Comparison of ENCODE assay signal across 12 cellular contexts in the genomic region with DNA sequence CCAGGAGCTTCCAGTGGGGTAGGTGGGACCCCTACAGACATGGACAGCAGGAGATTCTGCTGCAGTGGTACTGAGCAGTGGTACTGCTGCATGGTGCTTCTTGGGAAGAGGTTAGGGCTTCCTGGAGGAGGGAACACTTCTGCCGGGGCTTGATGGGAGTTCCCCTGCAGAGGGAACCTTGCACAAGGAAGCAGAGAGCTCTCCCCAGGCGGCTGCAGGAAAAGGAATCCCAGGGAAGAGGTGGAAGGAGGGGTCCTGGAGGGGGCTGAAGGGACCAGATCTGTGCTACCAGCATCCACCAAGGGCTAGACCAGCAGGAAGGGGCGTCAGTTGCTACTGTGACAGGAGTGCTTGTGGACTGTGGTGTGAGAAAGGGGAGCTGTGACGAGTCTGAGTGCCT. TPM values are rescaled to one million over a fixed set of nuclear protein-coding genes. Genes with fewer than 3 reads are reported as not detected.
A peak's percentile ranks its signal among the peaks of the same experiment; 100 is the strongest.
DNase-seq lines count a peak whose midpoint lies in the region; ATAC-seq, FAIRE-seq and TF ChIP-seq lines count a peak whose summit lies in the region.
"Had no signal": no experiment of that assay in that cellular context is flagged by ENCODE, and none has a peak within 500 bp of the region (broad histone marks: within the 10 kb centered on the region; RNA-seq: fewer than 3 reads in every experiment).

No MANE protein-coding gene starts in this region.

- no TSS peak for BruUV-seq in HepG2 (replicated peaks; lab: Mats Ljungman, UMichigan)

- H2AFZ ChIP-seq in HepG2 (ENCODE audit: low read length) = no peak overlapping the region

- no peaks in the 10 kb centered on the region for H3K79me2 ChIP-seq in HepG2 (ENCODE audit: insufficient read depth, low read length)

- in situ Hi-C loops in HepG2 (cut with HindIII; ENCODE audit: extremely low pct_ligation_motif_present, low pct_unique_long_range_greater_than_20kb) = no loop called here

- H3K9me3 Mint-ChIP-seq in activated naive CD4-positive, alpha-beta T cell treated with anti-CD3 and anti-CD28 coated beads, Interleukin-2, amount 50 U/mL, for 24 hours = no peaks in the 10 kb centered on the region
- no peaks in the 10 kb centered on the region for H3K9me3 Mint-ChIP-seq in activated T-helper 1 cell treated with anti-CD3 and anti-CD28 coated beads, Interleukin-12 subunit alpha, Interleukin-12 subunit beta, Interleukin-2, Interleukin-4 antibody, amounts not matched to agents 30 ng/mL and 10 ng/mL and 1 ng/mL, durations not matched to agents 14 hours and 24 hours and 36 hours

- no peak overlapping the region for H3K4me2 ChIP-seq in HepG2 (ENCODE audit: low read depth, low read length)

- H3K9me3 ChIP-seq in HepG2 (ENCODE audit: low read length) (no peaks in the 10 kb centered on the region), suprapubic skin (no peaks in the 10 kb centered on the region), colonic mucosa (no peaks in the 10 kb centered on the region)

- H3K27me3 ChIP-seq in HepG2 (ENCODE audit: control insufficient read depth in 1 of 2, insufficient read depth in 2 of 2, low read length in 2 of 2) (no peaks in the 10 kb centered on the region), suprapubic skin (no peaks in the 10 kb centered on the region), colonic mucosa (peaks cover 20% of the 10 kb centered on the region)

- peak in 1 of 2 experiments; percentile 17; a peak in 1 of 4 replicates for TF ChIP-seq POLR2A in HepG2 (IDR thresholded peaks at IDR 0.05; ENCODE audit: insufficient read depth in 1 of 2, low read depth in 2 of 2, low read length in 2 of 2)
- no peak for TF ChIP-seq POLR2A in suprapubic skin (IDR thresholded peaks at IDR 0.05)

- POLR2A ChIA-PET in HepG2 (lab: Yijun Ruan, JAX) = no interaction called here

- no peak for DNase-seq in activated naive CD4-positive, alpha-beta T cell (lab: John Stamatoyannopoulos, UW)
- no peak for DNase-seq in activated T-helper 1 cell treated with anti-CD3 and anti-CD28 coated beads, Interleukin-12 subunit alpha, Interleukin-12 subunit beta, Interleukin-2, Interleukin-4 antibody, amounts not matched to agents 30 ng/mL and 10 ng/mL and 1 ng/mL, durations not matched to agents 14 hours and 24 hours and 36 hours (ENCODE audit: low spot score)
- no peak for DNase-seq in HepG2 (ENCODE audit: low spot score)
- DNase-seq in suprapubic skin (ENCODE audit: low spot score in 2 of 2) = no peak
- no peak for DNase-seq in colonic mucosa
- DNase-seq: NCI-H82 had no signal

- H3K36me3 ChIP-seq in HepG2 (replicated peaks in 1 of 2; ENCODE audit: control insufficient read depth in 1 of 2, insufficient read depth in 2 of 2, low read length in 2 of 2) = peaks cover 13 to 28% of the 10 kb centered on the region in 2 experiments; a peak in 3 of 5 replicates
- peaks cover 49% of the 10 kb centered on the region for H3K36me3 ChIP-seq in suprapubic skin
- peaks cover 4% of the 10 kb centered on the region for H3K36me3 ChIP-seq in colonic mucosa

- intact Hi-C loops in activated T-helper 1 cell treated with anti-CD3 and anti-CD28 coated beads, Interleukin-12 subunit alpha, Interleukin-12 subunit beta, Interleukin-2, Interleukin-4 antibody, amounts not matched to agents 30 ng/mL and 10 ng/mL and 1 ng/mL, durations not matched to agents 14 hours and 24 hours and 36 hours (cut with micrococcal nuclease) = no loop called here
- intact Hi-C loops in HepG2 (cut with micrococcal nuclease; ENCODE audit: unreplicated experiment) = no loop called here
- intact Hi-C loops in colonic mucosa (cut with DNase I) = no loop called here

- no peaks in the 10 kb centered on the region for H3K27me3 Mint-ChIP-seq in activated naive CD4-positive, alpha-beta T cell treated with anti-CD3 and anti-CD28 coated beads, Interleukin-2, amount 50 U/mL, for 24 hours
- peaks cover 14% of the 10 kb centered on the region for H3K27me3 Mint-ChIP-seq in activated T-helper 1 cell treated with anti-CD3 and anti-CD28 coated beads, Interleukin-12 subunit alpha, Interleukin-12 subunit beta, Interleukin-2, Interleukin-4 antibody, amounts not matched to agents 30 ng/mL and 10 ng/mL and 1 ng/mL, durations not matched to agents 14 hours and 24 hours and 36 hours (ENCODE audit: insufficient read depth)

- peaks cover 2% of the 10 kb centered on the region for H3K36me3 Mint-ChIP-seq in activated naive CD4-positive, alpha-beta T cell treated with anti-CD3 and anti-CD28 coated beads, Interleukin-2, amount 50 U/mL, for 24 hours
- peaks cover 13% of the 10 kb centered on the region for H3K36me3 Mint-ChIP-seq in activated T-helper 1 cell treated with anti-CD3 and anti-CD28 coated beads, Interleukin-12 subunit alpha, Interleukin-12 subunit beta, Interleukin-2, Interleukin-4 antibody, amounts not matched to agents 30 ng/mL and 10 ng/mL and 1 ng/mL, durations not matched to agents 14 hours and 24 hours and 36 hours (ENCODE audit: low read depth)

- H3K27ac ChIP-seq in HepG2 (ENCODE audit: extremely low read length, insufficient read depth, low read length) (no peak overlapping the region), suprapubic skin (no peak overlapping the region), colonic mucosa (no peak overlapping the region)

- H4K20me1 ChIP-seq in HepG2 (ENCODE audit: insufficient read depth, low read length) = peaks cover 18% of the 10 kb centered on the region; the same call in 1 of the 2 replicates

- no peak for TF ChIP-seq RAD21 in HepG2 (CRISPR knock-in tag; IDR thresholded peaks at IDR 0.05)

- H3K4me3 Mint-ChIP-seq in activated naive CD4-positive, alpha-beta T cell treated with anti-CD3 and anti-CD28 coated beads, Interleukin-2, amount 50 U/mL, for 24 hours = peak overlapping the region; percentile 77
- peak overlapping the region; percentile 78 for H3K4me3 Mint-ChIP-seq in activated T-helper 1 cell treated with anti-CD3 and anti-CD28 coated beads, Interleukin-12 subunit alpha, Interleukin-12 subunit beta, Interleukin-2, Interleukin-4 antibody, amounts not matched to agents 30 ng/mL and 10 ng/mL and 1 ng/mL, durations not matched to agents 14 hours and 24 hours and 36 hours

- ATAC-seq in HepG2 (no peak), GM19328 (IDR thresholded peaks at IDR 0.05; ENCODE audit: unreplicated experiment) (no peak), GM21381 (IDR thresholded peaks at IDR 0.05; ENCODE audit: unreplicated experiment) (no peak)

- WGBS in HepG2 (ENCODE audit: low lambda C conversion rate) = 80% methylated on average over 4 of the region's 4 CpGs
- 78% methylated on average over 4 of the region's 4 CpGs for WGBS in suprapubic skin

- H3K4me3 ChIP-seq in HepG2 (replicated peaks in 1 of 3; ENCODE audit: insufficient read depth in 1 of 3, low read depth in 2 of 3, low read length in 3 of 3) (no peak overlapping the region), suprapubic skin (peak overlapping the region; percentile 89), colonic mucosa (no peak overlapping the region)

- CTCF ChIA-PET in HepG2 (lab: Yijun Ruan, JAX; ENCODE audit: low intra/inter-chr PET ratio, low total read pairs) = no interaction called here

- no peak overlapping the region for H3K9ac ChIP-seq in HepG2 (ENCODE audit: insufficient read depth, low read depth, low read length)
- peak overlapping the region in 1 of 2 donors; percentile 4 for H3K9ac ChIP-seq in colonic mucosa (ENCODE audit: low read depth in 2 of 2, low read length in 2 of 2)

- TF ChIP-seq CTCF in HepG2 (CRISPR knock-in tag; IDR thresholded peaks at IDR 0.05) (no peak), suprapubic skin (IDR thresholded peaks at IDR 0.05) (no peak), colonic mucosa (IDR thresholded peaks at IDR 0.05) (no peak)

- TF ChIP-seq EP300 in HepG2 (IDR thresholded peaks at IDR 0.05; ENCODE audit: low read depth in 2 of 2, low read length in 2 of 2) (no peak), HepG2 (CRISPR knock-in tag; IDR thresholded peaks at IDR 0.05; ENCODE audit: borderline replicate concordance) (no peak), suprapubic skin (IDR thresholded peaks at IDR 0.05) (no peak)

- peaks cover 24% of the 10 kb centered on the region for H3K4me1 ChIP-seq in HepG2 (ENCODE audit: insufficient read depth, low read length)
- H3K4me1 ChIP-seq in suprapubic skin = peaks cover 71% of the 10 kb centered on the region
- H3K4me1 ChIP-seq in colonic mucosa = peaks cover 5% of the 10 kb centered on the region

- peak overlapping the region; percentile 30 for H3K27ac Mint-ChIP-seq in activated naive CD4-positive, alpha-beta T cell treated with anti-CD3 and anti-CD28 coated beads, Interleukin-2, amount 50 U/mL, for 24 hours
- H3K27ac Mint-ChIP-seq in activated T-helper 1 cell treated with anti-CD3 and anti-CD28 coated beads, Interleukin-12 subunit alpha, Interleukin-12 subunit beta, Interleukin-2, Interleukin-4 antibody, amounts not matched to agents 30 ng/mL and 10 ng/mL and 1 ng/mL, durations not matched to agents 14 hours and 24 hours and 36 hours = peak overlapping the region; percentile 16

- H3K4me1 Mint-ChIP-seq in activated naive CD4-positive, alpha-beta T cell treated with anti-CD3 and anti-CD28 coated beads, Interleukin-2, amount 50 U/mL, for 24 hours = peaks cover 42% of the 10 kb centered on the region
- H3K4me1 Mint-ChIP-seq in activated T-helper 1 cell treated with anti-CD3 and anti-CD28 coated beads, Interleukin-12 subunit alpha, Interleukin-12 subunit beta, Interleukin-2, Interleukin-4 antibody, amounts not matched to agents 30 ng/mL and 10 ng/mL and 1 ng/mL, durations not matched to agents 14 hours and 24 hours and 36 hours (ENCODE audit: low read depth) = peaks cover 44% of the 10 kb centered on the region

- no peak for FAIRE-seq in HepG2 (lab: Jason Lieb, UNC)
- FAIRE-seq: frontal cortex had no signal

RNA-seq across cellular contexts. Expression of a gene that starts 10.6 kb away (rescaled TPM):
- total RNA-seq in activated T-helper 1 cell treated with anti-CD3 and anti-CD28 coated beads, Interleukin-12 subunit alpha, Interleukin-12 subunit beta, Interleukin-2, Interleukin-4 antibody, amounts not matched to agents 30 ng/mL and 10 ng/mL and 1 ng/mL, durations not matched to agents 14 hours and 24 hours and 36 hours = 26.3 and 27.1 TPM in 2 replicates
- total RNA-seq in HepG2 (2016; rRNA removed; fragmentation: Illumina TruSeq; extraction: Trizol) (4.6 and 11.2 TPM in 2 replicates), suprapubic skin (10 to 100 TPM; 20.6 to 41.5 (median 28.3) TPM), colonic mucosa (10 to 100 TPM; 14.4 to 19.0 TPM)
- 3.4 and 4.7 TPM in 2 replicates for total RNA-seq in HepG2 (2016; cell fraction: cytosol; rRNA removed; fragmentation: Illumina TruSeq; extraction: Trizol; ENCODE audit: low read depth)
- 3.9 and 9.6 TPM in 2 replicates for total RNA-seq in HepG2 (2016; cell fraction: insoluble cytoplasmic fraction; rRNA removed; fragmentation: Illumina TruSeq; extraction: Trizol)
- 8.9 and 11.8 TPM in 2 replicates for total RNA-seq in HepG2 (2016; cell fraction: membrane; rRNA removed; fragmentation: Illumina TruSeq; extraction: Trizol)
- total RNA-seq in HepG2 (2016; cell fraction: nucleus; rRNA removed; fragmentation: Illumina TruSeq; extraction: Trizol) = 12.3 and 18.6 TPM in 2 replicates
- 5.7 and 8.1 TPM in 2 replicates for polyA plus RNA-seq in HepG2 (2011; rRNA removed)
- 2.4 and 3.4 TPM in 2 replicates for polyA plus RNA-seq in HepG2 (2011; cell fraction: cytosol; rRNA removed)
- 40.0 and 43.3 TPM in 2 replicates for polyA plus RNA-seq in HepG2 (2011; cell fraction: nucleus; rRNA removed)
- 16.0 and 16.5 TPM in 2 replicates for polyA plus RNA-seq in HepG2 (2012)
- polyA plus RNA-seq in HepG2 (2016; cell fraction: cytosol; fragmentation: Illumina TruSeq; extraction: Trizol; ENCODE audit: low read depth) = 1.9 and 2.2 TPM in 2 replicates
- 7.7 and 13.5 TPM in 2 replicates for polyA plus RNA-seq in HepG2 (2016; cell fraction: insoluble cytoplasmic fraction; fragmentation: Illumina TruSeq; extraction: Trizol; ENCODE audit: low read depth)
- 5.9 and 6.9 TPM in 2 replicates for polyA plus RNA-seq in HepG2 (2016; cell fraction: membrane; fragmentation: Illumina TruSeq; extraction: Trizol; ENCODE audit: low read depth)
- polyA plus RNA-seq in HepG2 (2016; cell fraction: nucleus; fragmentation: Illumina TruSeq; extraction: Trizol; ENCODE audit: insufficient read depth, low read depth) = 26.9 and 30.6 TPM in 2 replicates
- 7.9 and 21.6 TPM in 2 replicates for polyA minus RNA-seq in HepG2 (2011; rRNA and poly(A)+ RNA removed; ENCODE audit: low replicate concordance)
- polyA minus RNA-seq in HepG2 (2011; cell fraction: cytosol; rRNA and poly(A)+ RNA removed) = 6.8 and 12.0 TPM in 2 replicates
- polyA minus RNA-seq in HepG2 (2011; cell fraction: nucleus; rRNA and poly(A)+ RNA removed) = 11.6 and 18.2 TPM in 2 replicates

RNA-seq across cellular contexts. Expression of a gene that starts 23.1 kb away (rescaled TPM):
- 64.7 and 67.6 TPM in 2 replicates for total RNA-seq in activated T-helper 1 cell treated with anti-CD3 and anti-CD28 coated beads, Interleukin-12 subunit alpha, Interleukin-12 subunit beta, Interleukin-2, Interleukin-4 antibody, amounts not matched to agents 30 ng/mL and 10 ng/mL and 1 ng/mL, durations not matched to agents 14 hours and 24 hours and 36 hours
- total RNA-seq in HepG2 (2016; rRNA removed; fragmentation: Illumina TruSeq; extraction: Trizol) (37.5 and 59.3 TPM in 2 replicates), suprapubic skin (10 to 100 TPM; 36.2 to 50.1 (median 46.9) TPM), colonic mucosa (10 to 100 TPM; 37.0 to 47.3 TPM)
- total RNA-seq in HepG2 (2016; cell fraction: cytosol; rRNA removed; fragmentation: Illumina TruSeq; extraction: Trizol; ENCODE audit: low read depth) = 34.6 and 44.2 TPM in 2 replicates
- 39.6 and 55.1 TPM in 2 replicates for total RNA-seq in HepG2 (2016; cell fraction: insoluble cytoplasmic fraction; rRNA removed; fragmentation: Illumina TruSeq; extraction: Trizol)
- total RNA-seq in HepG2 (2016; cell fraction: membrane; rRNA removed; fragmentation: Illumina TruSeq; extraction: Trizol) = 33.3 and 34.7 TPM in 2 replicates
- 29.9 and 36.5 TPM in 2 replicates for total RNA-seq in HepG2 (2016; cell fraction: nucleus; rRNA removed; fragmentation: Illumina TruSeq; extraction: Trizol)
- 19.5 and 20.8 TPM in 2 replicates for polyA plus RNA-seq in HepG2 (2011; rRNA removed)
- 13.7 and 18.2 TPM in 2 replicates for polyA plus RNA-seq in HepG2 (2011; cell fraction: cytosol; rRNA removed)
- 11.7 and 14.3 TPM in 2 replicates for polyA plus RNA-seq in HepG2 (2011; cell fraction: nucleus; rRNA removed)
- polyA plus RNA-seq in HepG2 (2012) = 30.2 and 31.1 TPM in 2 replicates
- polyA plus RNA-seq in HepG2 (2016; cell fraction: cytosol; fragmentation: Illumina TruSeq; extraction: Trizol; ENCODE audit: low read depth) = 4.1 and 4.9 TPM in 2 replicates
- polyA plus RNA-seq in HepG2 (2016; cell fraction: insoluble cytoplasmic fraction; fragmentation: Illumina TruSeq; extraction: Trizol; ENCODE audit: low read depth) = 70.3 and 81.8 TPM in 2 replicates
- 17.1 and 17.9 TPM in 2 replicates for polyA plus RNA-seq in HepG2 (2016; cell fraction: membrane; fragmentation: Illumina TruSeq; extraction: Trizol; ENCODE audit: low read depth)
- 63.9 and 64.9 TPM in 2 replicates for polyA plus RNA-seq in HepG2 (2016; cell fraction: nucleus; fragmentation: Illumina TruSeq; extraction: Trizol; ENCODE audit: insufficient read depth, low read depth)
- polyA minus RNA-seq in HepG2 (2011; rRNA and poly(A)+ RNA removed; ENCODE audit: low replicate concordance) = 21.8 and 43.8 TPM in 2 replicates
- 20.8 and 21.5 TPM in 2 replicates for polyA minus RNA-seq in HepG2 (2011; cell fraction: cytosol; rRNA and poly(A)+ RNA removed)
- polyA minus RNA-seq in HepG2 (2011; cell fraction: nucleus; rRNA and poly(A)+ RNA removed) = 17.9 and 26.4 TPM in 2 replicates

RNA-seq across cellular contexts. Expression of a gene that starts 55.9 kb away (rescaled TPM):
- total RNA-seq in activated T-helper 1 cell treated with anti-CD3 and anti-CD28 coated beads, Interleukin-12 subunit alpha, Interleukin-12 subunit beta, Interleukin-2, Interleukin-4 antibody, amounts not matched to agents 30 ng/mL and 10 ng/mL and 1 ng/mL, durations not matched to agents 14 hours and 24 hours and 36 hours = not detected in 2 replicates
- not detected in 2 replicates for total RNA-seq in HepG2 (2016; rRNA removed; fragmentation: Illumina TruSeq; extraction: Trizol)
- not detected in 2 replicates for total RNA-seq in HepG2 (2016; cell fraction: cytosol; rRNA removed; fragmentation: Illumina TruSeq; extraction: Trizol; ENCODE audit: low read depth)
- not detected in 2 replicates for total RNA-seq in HepG2 (2016; cell fraction: insoluble cytoplasmic fraction; rRNA removed; fragmentation: Illumina TruSeq; extraction: Trizol)
- 0.28 TPM in 1 of 2 replicates, not detected in the other for total RNA-seq in HepG2 (2016; cell fraction: membrane; rRNA removed; fragmentation: Illumina TruSeq; extraction: Trizol)
- total RNA-seq in HepG2 (2016; cell fraction: nucleus; rRNA removed; fragmentation: Illumina TruSeq; extraction: Trizol) = not detected in 2 replicates
- polyA plus RNA-seq in HepG2 (2011; rRNA removed) = not detected in 2 replicates
- 0.34 TPM in 1 of 2 replicates, not detected in the other for polyA plus RNA-seq in HepG2 (2011; cell fraction: cytosol; rRNA removed)
- polyA plus RNA-seq in HepG2 (2011; cell fraction: nucleus; rRNA removed) = not detected in 2 replicates
- polyA plus RNA-seq in HepG2 (2012) = 0.75 TPM in 1 of 2 replicates, not detected in the other
- polyA plus RNA-seq in HepG2 (2016; cell fraction: cytosol; fragmentation: Illumina TruSeq; extraction: Trizol; ENCODE audit: low read depth) = not detected in 2 replicates
- polyA plus RNA-seq in HepG2 (2016; cell fraction: insoluble cytoplasmic fraction; fragmentation: Illumina TruSeq; extraction: Trizol; ENCODE audit: low read depth) = not detected in 2 replicates
- not detected in 2 replicates for polyA plus RNA-seq in HepG2 (2016; cell fraction: membrane; fragmentation: Illumina TruSeq; extraction: Trizol; ENCODE audit: low read depth)
- not detected in 2 replicates for polyA plus RNA-seq in HepG2 (2016; cell fraction: nucleus; fragmentation: Illumina TruSeq; extraction: Trizol; ENCODE audit: insufficient read depth, low read depth)
- polyA minus RNA-seq in HepG2 (2011; rRNA and poly(A)+ RNA removed; ENCODE audit: low replicate concordance) = not detected in 2 replicates
- polyA minus RNA-seq in HepG2 (2011; cell fraction: cytosol; rRNA and poly(A)+ RNA removed) = not detected in 2 replicates
- polyA minus RNA-seq in HepG2 (2011; cell fraction: nucleus; rRNA and poly(A)+ RNA removed) = not detected in 2 replicates
- not detected for total RNA-seq in suprapubic skin
- not detected for total RNA-seq in colonic mucosa
- total RNA-seq: cerebellum, frontal cortex, mesenteric fat pad had no signal

RNA-seq across cellular contexts. Expression of a gene that starts 58.3 kb away (rescaled TPM):
- total RNA-seq in activated T-helper 1 cell treated with anti-CD3 and anti-CD28 coated beads, Interleukin-12 subunit alpha, Interleukin-12 subunit beta, Interleukin-2, Interleukin-4 antibody, amounts not matched to agents 30 ng/mL and 10 ng/mL and 1 ng/mL, durations not matched to agents 14 hours and 24 hours and 36 hours = 37.7 and 41.5 TPM in 2 replicates
- total RNA-seq in HepG2 (2016; rRNA removed; fragmentation: Illumina TruSeq; extraction: Trizol) (49.5 and 51.1 TPM in 2 replicates), suprapubic skin (100 to 1,000 TPM in 3 of 4 donors, 10 to 100 TPM in 1; 90.0 to 134 (median 110) TPM), colonic mucosa (100 to 1,000 TPM; 194 to 195 TPM)
- total RNA-seq in HepG2 (2016; cell fraction: cytosol; rRNA removed; fragmentation: Illumina TruSeq; extraction: Trizol; ENCODE audit: low read depth) = 13.5 and 16.0 TPM in 2 replicates
- 45.3 and 52.4 TPM in 2 replicates for total RNA-seq in HepG2 (2016; cell fraction: insoluble cytoplasmic fraction; rRNA removed; fragmentation: Illumina TruSeq; extraction: Trizol)
- 23.6 and 25.5 TPM in 2 replicates for total RNA-seq in HepG2 (2016; cell fraction: membrane; rRNA removed; fragmentation: Illumina TruSeq; extraction: Trizol)
- total RNA-seq in HepG2 (2016; cell fraction: nucleus; rRNA removed; fragmentation: Illumina TruSeq; extraction: Trizol) = 26.3 and 30.4 TPM in 2 replicates
- 54.2 and 61.3 TPM in 2 replicates for polyA plus RNA-seq in HepG2 (2011; rRNA removed)
- 55.2 and 57.9 TPM in 2 replicates for polyA plus RNA-seq in HepG2 (2011; cell fraction: cytosol; rRNA removed)
- polyA plus RNA-seq in HepG2 (2011; cell fraction: nucleus; rRNA removed) = 32.7 and 35.9 TPM in 2 replicates
- 29.3 and 41.3 TPM in 2 replicates for polyA plus RNA-seq in HepG2 (2012)
- polyA plus RNA-seq in HepG2 (2016; cell fraction: cytosol; fragmentation: Illumina TruSeq; extraction: Trizol; ENCODE audit: low read depth) = 16.4 and 17.3 TPM in 2 replicates
- 55.4 and 63.8 TPM in 2 replicates for polyA plus RNA-seq in HepG2 (2016; cell fraction: insoluble cytoplasmic fraction; fragmentation: Illumina TruSeq; extraction: Trizol; ENCODE audit: low read depth)
- polyA plus RNA-seq in HepG2 (2016; cell fraction: membrane; fragmentation: Illumina TruSeq; extraction: Trizol; ENCODE audit: low read depth) = 21.4 and 22.6 TPM in 2 replicates
- polyA plus RNA-seq in HepG2 (2016; cell fraction: nucleus; fragmentation: Illumina TruSeq; extraction: Trizol; ENCODE audit: insufficient read depth, low read depth) = 45.0 and 53.3 TPM in 2 replicates
- 104 and 246 TPM in 2 replicates for polyA minus RNA-seq in HepG2 (2011; rRNA and poly(A)+ RNA removed; ENCODE audit: low replicate concordance)
- polyA minus RNA-seq in HepG2 (2011; cell fraction: cytosol; rRNA and poly(A)+ RNA removed) = 37.9 and 45.0 TPM in 2 replicates
- polyA minus RNA-seq in HepG2 (2011; cell fraction: nucleus; rRNA and poly(A)+ RNA removed) = 14.7 and 19.8 TPM in 2 replicates
